In the genomic region with DNA sequence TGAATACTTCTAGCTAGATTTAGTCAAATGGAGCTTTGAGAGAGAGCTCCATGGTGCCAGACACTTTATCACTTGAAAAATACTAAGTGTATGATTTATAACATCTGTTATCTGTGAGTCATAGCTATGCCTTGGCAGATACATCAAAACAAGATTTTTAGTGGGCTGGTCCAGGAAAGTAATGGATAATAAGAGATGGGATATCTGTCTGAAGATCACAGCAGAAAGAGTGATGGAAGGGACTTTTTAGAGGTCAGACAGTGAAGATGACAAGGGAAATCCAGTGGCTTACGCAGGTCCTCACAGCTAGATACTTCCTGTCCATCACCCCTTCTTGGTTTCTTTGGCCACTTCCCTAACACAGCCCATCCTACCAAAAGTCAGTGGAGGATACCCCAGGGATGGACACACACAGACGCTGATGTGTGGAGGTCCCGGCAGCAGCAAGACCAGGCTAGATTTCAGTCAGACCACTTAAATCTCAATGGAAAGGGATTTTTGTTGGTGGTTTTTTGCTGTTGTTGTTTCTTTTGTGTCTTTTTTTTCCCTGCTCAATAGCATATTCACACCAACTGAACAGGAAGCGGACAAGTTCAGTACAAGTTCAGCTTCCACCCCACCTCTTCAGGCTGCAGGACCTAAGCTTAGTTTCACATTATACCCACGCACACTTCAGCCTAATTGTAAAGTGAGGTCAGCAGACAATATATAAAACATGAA, we compare ENCODE assay signal across 15 cellular contexts.
DNase-seq lines count a peak whose midpoint lies in the region; ATAC-seq and TF ChIP-seq lines count a peak whose summit lies in the region.
"Had no signal": no experiment of that assay in that cellular context is flagged by ENCODE, and none has a peak within 500 bp of the region (broad histone marks: within the 10 kb centered on the region; RNA-seq: fewer than 3 reads in every experiment).

No MANE protein-coding gene starts in this region.

- peaks cover 29% of the 10 kb centered on the region for H3K4me1 ChIP-seq in BE2C
- H3K4me1 ChIP-seq in lower lobe of right lung: peaks cover 21% of the 10 kb centered on the region
- no peaks in the 10 kb centered on the region for H3K4me1 ChIP-seq in PC-3 (ENCODE audit: insufficient read depth, low read length)

- H4K20me1 ChIP-seq in PC-3 (ENCODE audit: low read length): no peaks in the 10 kb centered on the region

- no peak overlapping the region for H3K4me3 Mint-ChIP-seq in chondrocyte (ENCODE audit: unreplicated experiment)
- H3K4me3 Mint-ChIP-seq: CD8-positive, alpha-beta T cell; stimulated activated memory B cell treated with anti-CD40 and anti-IgM and Interleukin-4, amounts not matched to agents 10 μg/mL and 1 μg/mL and 100 μg/mL, for 72 hours had no signal

- POLR2A ChIA-PET in PC-3 (lab: Charles Lee; ENCODE audit: unreplicated experiment): no interaction called here

- no peaks in the 10 kb centered on the region for H3K36me3 ChIP-seq in BE2C
- no peaks in the 10 kb centered on the region for H3K36me3 ChIP-seq in lower lobe of right lung
- no peaks in the 10 kb centered on the region for H3K36me3 ChIP-seq in PC-3 (ENCODE audit: low read depth, low read length)

- intact Hi-C loops in lower lobe of right lung (cut with DNase I): no loop called here
- intact Hi-C loops in PC-3 (cut with micrococcal nuclease): no loop called here

- no peaks in the 10 kb centered on the region for H3K79me2 ChIP-seq in PC-3 (ENCODE audit: low read length)

- H3K27ac ChIP-seq in lower lobe of right lung: no peak overlapping the region
- no peak overlapping the region for H3K27ac ChIP-seq in PC-3 (ENCODE audit: low read length)

- H3K4me3 ChIP-seq in BE2C (ENCODE audit: low read depth, low read length) (peak overlapping the region; percentile 33), lower lobe of right lung (no peak overlapping the region), PC-3 (ENCODE audit: low read length) (no peak overlapping the region)

- H3K27ac Mint-ChIP-seq in chondrocyte (ENCODE audit: unreplicated experiment): peak overlapping the region; percentile 49
- H3K27ac Mint-ChIP-seq: CD8-positive, alpha-beta T cell; stimulated activated memory B cell treated with anti-CD40 and anti-IgM and Interleukin-4, amounts not matched to agents 10 μg/mL and 1 μg/mL and 100 μg/mL, for 72 hours had no signal

- H3K27me3 ChIP-seq in BE2C: no peaks in the 10 kb centered on the region
- no peaks in the 10 kb centered on the region for H3K27me3 ChIP-seq in lower lobe of right lung (ENCODE audit: low read depth)
- peaks cover 19% of the 10 kb centered on the region for H3K27me3 ChIP-seq in PC-3 (ENCODE audit: low read length)

- no peaks in the 10 kb centered on the region for H3K36me3 Mint-ChIP-seq in chondrocyte (ENCODE audit: low read depth)
- H3K36me3 Mint-ChIP-seq: CD8-positive, alpha-beta T cell; stimulated activated memory B cell treated with anti-CD40 and anti-IgM and Interleukin-4, amounts not matched to agents 10 μg/mL and 1 μg/mL and 100 μg/mL, for 72 hours had no signal

- TF ChIP-seq CTCF in BE2C (IDR thresholded peaks at IDR 0.05; ENCODE audit: low read depth, low read length) (no peak), chondrocyte (IDR thresholded peaks at IDR 0.05) (no peak), lower lobe of right lung (IDR thresholded peaks at IDR 0.05) (no peak), PC-3 (conservative IDR thresholded peaks at IDR 0.05; ENCODE audit: low read depth, low read length) (no peak)

- DNase-seq in BE2C: peak; percentile 34
- DNase-seq in HT-29 (ENCODE audit: low spot score): peak; percentile 22
- no peak for DNase-seq in chondrocyte (ENCODE audit: low spot score)
- DNase-seq in lower lobe of right lung: no peak
- no peak for DNase-seq in NCI-H774 (lab: John Stamatoyannopoulos, UW)
- no peak for DNase-seq in NCI-H1694 treated with DMSO at 0.1 percent for 48 hours (lab: John Stamatoyannopoulos, UW)
- no peak for DNase-seq in PC-3
- no peak for DNase-seq in stimulated activated CD8-positive, alpha-beta memory T cell treated with anti-CD3 and anti-CD28 coated beads, Interleukin-4, amount 100 ng/mL, for 48 hours
- DNase-seq: CD8-positive, alpha-beta T cell; erythroblast; Kasumi-1; occipital lobe; RPMI8226; stimulated activated CD4-positive, alpha-beta T cell treated with anti-CD3 and anti-CD28 coated beads, Interleukin-1b, Interleukin-23, amount 100 ng/mL, for 48 hours had no signal

- H3K9me3 Mint-ChIP-seq in chondrocyte (ENCODE audit: low read depth): no peaks in the 10 kb centered on the region
- H3K9me3 Mint-ChIP-seq: CD8-positive, alpha-beta T cell; stimulated activated memory B cell treated with anti-CD40 and anti-IgM and Interleukin-4, amounts not matched to agents 10 μg/mL and 1 μg/mL and 100 μg/mL, for 72 hours had no signal

- H3K4me2 ChIP-seq in PC-3 (ENCODE audit: low read length): no peak overlapping the region

- H3K4me1 Mint-ChIP-seq in chondrocyte (ENCODE audit: low read depth): peaks cover 38% of the 10 kb centered on the region
- H3K4me1 Mint-ChIP-seq: stimulated activated memory B cell treated with anti-CD40 and anti-IgM and Interleukin-4, amounts not matched to agents 10 μg/mL and 1 μg/mL and 100 μg/mL, for 72 hours had no signal

- no peaks in the 10 kb centered on the region for H3F3A ChIP-seq in PC-3 (ENCODE audit: low read length, unreplicated experiment)

- no TSS peak for BruUV-seq in PC-3 (replicated peaks; lab: Mats Ljungman, UMichigan)

- H3K27me3 Mint-ChIP-seq in chondrocyte (ENCODE audit: low read depth): no peaks in the 10 kb centered on the region

- no peaks in the 10 kb centered on the region for H3K9me3 ChIP-seq in BE2C
- no peaks in the 10 kb centered on the region for H3K9me3 ChIP-seq in lower lobe of right lung
- H3K9me3 ChIP-seq in PC-3 (ENCODE audit: low read length): no peaks in the 10 kb centered on the region

- H3K9me2 ChIP-seq in PC-3 (replicated peaks; ENCODE audit: low read length): no peaks in the 10 kb centered on the region

- ATAC-seq in lower lobe of right lung (peak; percentile 45 to 50), PC-3 (no peak)
- ATAC-seq: CD8-positive, alpha-beta T cell; stimulated activated memory B cell treated with anti-CD40 and anti-IgM and Interleukin-4, amounts not matched to agents 10 μg/mL and 1 μg/mL and 100 μg/mL, for 72 hours had no signal

- no peak overlapping the region for H3K9ac ChIP-seq in PC-3 (ENCODE audit: low read length)

- no peak overlapping the region for H2AFZ ChIP-seq in PC-3 (ENCODE audit: low read length)

- CTCF ChIA-PET in PC-3 (lab: Charles Lee): no interaction called here

Comparison
In these comparisons a context has a peak if more than half of its experiments do, and no peak if none do; other contexts are left out.
1. DNase-seq: peak in BE2C (single experiment) and HT-29 (single experiment); none in chondrocyte (single experiment), lower lobe of right lung (single experiment), NCI-H774 (single experiment), NCI-H1694 treated with DMSO at 0.1 percent for 48 hours (single experiment), PC-3 (single experiment) and stimulated activated CD8-positive, alpha-beta memory T cell treated with anti-CD3 and anti-CD28 coated beads, Interleukin-4, amount 100 ng/mL, for 48 hours (single experiment).